12 cellular contexts compared by ENCODE assay signal in genomic region chr1:100184536-100184935, GRCh38. TPM values are rescaled to one million over a fixed set of nuclear protein-coding genes. Genes with fewer than 3 reads are reported as not detected.
A peak's percentile ranks its signal among the peaks of the same experiment; 100 is the strongest.
DNase-seq lines count a peak whose midpoint lies in the region; ATAC-seq and TF ChIP-seq lines count a peak whose summit lies in the region.
"Had no signal": no experiment of that assay in that cellular context is flagged by ENCODE, and none has a peak within 500 bp of the region (broad histone marks: within the 10 kb centered on the region; RNA-seq: fewer than 3 reads in every experiment).

No MANE protein-coding gene starts in this region.

- intact Hi-C loops in mucosa of descending colon (cut with DNase I, micrococcal nuclease): no loop called here

- no peaks in the 10 kb centered on the region for H3K4me1 ChIP-seq in mucosa of descending colon (ENCODE audit: low read depth)
- H3K4me1 ChIP-seq: tibial artery had no signal

- no peaks in the 10 kb centered on the region for H3K36me3 ChIP-seq in mucosa of descending colon (ENCODE audit: low read depth)

- no peak overlapping the region for H3K4me3 ChIP-seq in mucosa of descending colon
- H3K4me3 ChIP-seq: tibial artery had no signal

- no peaks in the 10 kb centered on the region for H3K9me3 ChIP-seq in mucosa of descending colon
- H3K9me3 ChIP-seq: tibial artery had no signal

- peak; percentile 4 for DNase-seq in NCI-H2171 treated with DMSO at 0.1 percent for 48 hours (lab: John Stamatoyannopoulos, UW)
- DNase-seq in NCI-H2171 (lab: John Stamatoyannopoulos, UW): no peak
- DNase-seq in KG1 (lab: John Stamatoyannopoulos, UW): peak; percentile 38
- DNase-seq in mucosa of descending colon: no peak
- DNase-seq in NCI-H2227 treated with DMSO at 0.1 percent for 48 hours (lab: John Stamatoyannopoulos, UW): no peak
- no peak for DNase-seq in NCI-H2107 treated with DMSO at 0.1 percent for 48 hours (lab: John Stamatoyannopoulos, UW; ENCODE audit: unreplicated experiment)
- DNase-seq: activated T-cell treated with anti-CD3 and anti-CD28 coated beads, Interleukin-2, amount 50 U/mL, for 48 hours; cerebellar nuclear complex; NCI-H146; tibial artery had no signal

- no peak for TF ChIP-seq CTCF in mucosa of descending colon (IDR thresholded peaks at IDR 0.05)

- ATAC-seq in HG02623 (IDR thresholded peaks at IDR 0.05; ENCODE audit: unreplicated experiment): peak; percentile 77
- ATAC-seq in mucosa of descending colon: peak; percentile 20
- no peak for ATAC-seq in HG03045 (IDR thresholded peaks at IDR 0.05; ENCODE audit: unreplicated experiment)

RNA-seq across cellular contexts. Expression of gene LRRC39, which starts 6.5 kb away (rescaled TPM):
- under 1 TPM; 0.34 to 0.82 (median 0.49) TPM for total RNA-seq in mucosa of descending colon

RNA-seq across cellular contexts. Expression of gene TRMT13, which starts 51.6 kb away (rescaled TPM):
- 10 to 100 TPM; 10.9 to 19.4 (median 14.4) TPM for total RNA-seq in mucosa of descending colon

RNA-seq across cellular contexts. Expression of gene SASS6, which starts 51.8 kb away (rescaled TPM):
- total RNA-seq in mucosa of descending colon: 1 to 10 TPM; 2.3 to 4.8 (median 4.4) TPM

Comparison
In these comparisons a context has a peak if more than half of its experiments do, and no peak if none do; other contexts are left out.
1. DNase-seq: peak in NCI-H2171 treated with DMSO at 0.1 percent for 48 hours (single experiment) and KG1 (single experiment); none in NCI-H2171 (single experiment), mucosa of descending colon (0 of 3), NCI-H2227 treated with DMSO at 0.1 percent for 48 hours (single experiment) and NCI-H2107 treated with DMSO at 0.1 percent for 48 hours (single experiment).